1 cellular context compared by ENCODE assay signal in genomic region chr12:123435636-123436016, GRCh38.
TF ChIP-seq lines count a peak whose summit lies in the region.

No MANE protein-coding gene starts in this region.

TF ChIP-seq in HepG2, 621 proteins besides CTCF, POLR2A, EP300 and RAD21:
- TF ChIP-seq PPARG (CRISPR knock-in tag; conservative IDR thresholded peaks at IDR 0.05) = peak; percentile 85
- TF ChIP-seq NR2F6 (IDR thresholded peaks at IDR 0.05) = peak; percentile 47
- no peak for TF ChIP-seq NR2F6 (CRISPR knock-in tag; IDR thresholded peaks at IDR 0.05)
- no peak for TF ChIP-seq BRCA1 (CRISPR knock-in tag; IDR thresholded peaks at IDR 0.05)
- TF ChIP-seq PAXIP1 (CRISPR knock-in tag; conservative IDR thresholded peaks at IDR 0.05) = peak; percentile 8; the same call in 1 of the 2 replicates
- TF ChIP-seq ATF5 (CRISPR knock-in tag; IDR thresholded peaks at IDR 0.05; ENCODE audit: low read depth) = 0 out of 2 replicates have a peak, but pooled peaks have one; percentile 23
- TF ChIP-seq RXRB (CRISPR knock-in tag; IDR thresholded peaks at IDR 0.05; ENCODE audit: borderline replicate concordance) = peak; percentile 53; the same call in 1 of the 2 replicates
- no peak for TF ChIP-seq ZNF597 (CRISPR knock-in tag; IDR thresholded peaks at IDR 0.05)
- TF ChIP-seq ZSCAN12 (CRISPR knock-in tag; IDR thresholded peaks at IDR 0.05) = no peak
- TF ChIP-seq HNF4G (IDR thresholded peaks at IDR 0.05; ENCODE audit: borderline replicate concordance, low read depth, low read length) = peak; percentile 62
- no peak for TF ChIP-seq HNF4G (CRISPR knock-in tag; IDR thresholded peaks at IDR 0.05; ENCODE audit: borderline replicate concordance, low read depth)
- peak; percentile 76 for TF ChIP-seq HNF4A (CRISPR knock-in tag; IDR thresholded peaks at IDR 0.05)
- peak; percentile 44; the same call in 1 of the 2 replicates for TF ChIP-seq ZNF460 (CRISPR knock-in tag; IDR thresholded peaks at IDR 0.05; ENCODE audit: borderline replicate concordance)
- peak; percentile 65; the same call in 1 of the 2 replicates for TF ChIP-seq ZMYM3 (CRISPR knock-in tag; IDR thresholded peaks at IDR 0.05)
- TF ChIP-seq ZNF121 (CRISPR knock-in tag; IDR thresholded peaks at IDR 0.05) = peak; percentile 99
- TF ChIP-seq ZNF142 (CRISPR knock-in tag; IDR thresholded peaks at IDR 0.05) = 0 out of 2 replicates have a peak, but pooled peaks have one; percentile 20
- peak; percentile 81 for TF ChIP-seq ZNF362 (CRISPR knock-in tag; IDR thresholded peaks at IDR 0.05; ENCODE audit: borderline replicate concordance)
